In the genomic region with DNA sequence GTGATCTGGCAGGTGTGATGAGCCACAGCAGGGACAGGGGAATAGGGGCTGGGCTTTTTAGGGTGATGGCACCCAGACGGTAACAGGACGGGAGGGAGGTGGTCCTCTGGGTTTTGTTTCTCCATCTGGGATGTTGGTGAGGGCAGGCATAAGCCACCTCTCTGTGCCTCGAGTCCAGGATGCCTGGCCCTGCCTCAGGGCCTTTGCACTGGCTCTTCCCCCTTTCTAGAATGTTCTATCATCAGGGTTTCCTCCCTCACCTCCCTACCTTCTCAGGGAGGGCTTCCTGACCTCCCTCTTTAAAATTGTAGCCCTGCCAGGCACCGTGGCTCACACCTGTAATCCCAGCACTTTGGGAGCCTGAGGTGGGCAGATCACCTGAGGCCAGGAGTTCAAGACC, we compare ENCODE assay signal across 21 cellular contexts.
"Had no signal": no experiment of that assay in that cellular context is flagged by ENCODE, and none has a peak within 500 bp of the region (broad histone marks: within the 10 kb centered on the region; RNA-seq: fewer than 3 reads in every experiment).

No MANE protein-coding gene starts in this region.

- H3K36me3 ChIP-seq: brain microvascular endothelial cell, gastrocnemius medialis had no signal

- H3K9me3 ChIP-seq: gastrocnemius medialis, sigmoid colon had no signal

- ATAC-seq: activated naive CD8-positive, alpha-beta T cell treated with anti-CD3 and anti-CD28 coated beads, Interleukin-2, amount 50 U/mL, for 24 hours; esophagus mucosa; gastrocnemius medialis; left ventricle myocardium superior; naive thymus-derived CD8-positive, alpha-beta T cell; stimulated activated effector memory CD8-positive, alpha-beta T cell treated with anti-CD3 and anti-CD28 coated beads, Interleukin-12 subunit alpha, Interleukin-12 subunit beta, amount 100 ng/mL, for 72 hours had no signal

- H3K4me3 Mint-ChIP-seq: activated naive CD8-positive, alpha-beta T cell treated with anti-CD3 and anti-CD28 coated beads, Interleukin-2, amount 50 U/mL, for 24 hours; activated T-cell treated with anti-CD3 and anti-CD28 coated beads, Interleukin-2, amount 50 U/mL, for 24 hours; stimulated activated effector memory CD8-positive, alpha-beta T cell treated with anti-CD3 and anti-CD28 coated beads, Interleukin-12 subunit alpha, Interleukin-12 subunit beta, amount 100 ng/mL, for 72 hours had no signal

- H3K4me3 ChIP-seq: gastrocnemius medialis, sigmoid colon had no signal

- H3K27me3 ChIP-seq: brain microvascular endothelial cell, gastrocnemius medialis, sigmoid colon had no signal

- DNase-seq: activated CD4-positive, alpha-beta T cell treated with anti-CD3 and anti-CD28 coated beads, Interleukin-2, amount 50 U/mL, for 4 hours; activated CD4-positive, CD25-positive, alpha-beta regulatory T cell treated with anti-CD3 and anti-CD28 coated beads, Interleukin-2, amount 50 U/mL, for 72 hours; activated naive CD4-positive, alpha-beta T cell treated with Interleukin-2 at 50 U/mL for 16 hours; activated naive CD8-positive, alpha-beta T cell treated with anti-CD3 and anti-CD28 coated beads, Interleukin-2, amount 50 U/mL, for 24 hours; activated T-cell treated with anti-CD3 and anti-CD28 coated beads, Interleukin-2, amount 50 U/mL, for 24 hours; anterior cingulate cortex; brain microvascular endothelial cell; central memory CD4-positive, alpha-beta T cell; cortex of kidney; effector CD4-positive, alpha-beta T cell; gastrocnemius medialis; head of caudate nucleus; kidney glomerular epithelial cell; left ventricle myocardium superior; naive thymus-derived CD8-positive, alpha-beta T cell; sigmoid colon; stimulated activated CD4-positive, alpha-beta T cell treated with anti-CD3 and anti-CD28 coated beads, Interleukin-4, amount 100 ng/mL, for 24 hours had no signal

- H3K27me3 Mint-ChIP-seq: activated naive CD8-positive, alpha-beta T cell treated with anti-CD3 and anti-CD28 coated beads, Interleukin-2, amount 50 U/mL, for 24 hours; activated T-cell treated with anti-CD3 and anti-CD28 coated beads, Interleukin-2, amount 50 U/mL, for 24 hours; naive thymus-derived CD8-positive, alpha-beta T cell had no signal

- H3K27ac ChIP-seq: brain microvascular endothelial cell, gastrocnemius medialis, sigmoid colon, VCaP had no signal

- H3K9me3 Mint-ChIP-seq: activated naive CD8-positive, alpha-beta T cell treated with anti-CD3 and anti-CD28 coated beads, Interleukin-2, amount 50 U/mL, for 24 hours; activated T-cell treated with anti-CD3 and anti-CD28 coated beads, Interleukin-2, amount 50 U/mL, for 24 hours; activated T-helper 2 cell treated with anti-CD3 and anti-CD28 coated beads, Interferon-gamma antibody, Interleukin-2, Interleukin-4, amounts not matched to agents 10 μg/mL and 5 μg/mL and 100 μg/mL, durations not matched to agents 14 hours and 24 hours and 36 hours; naive thymus-derived CD8-positive, alpha-beta T cell; stimulated activated effector memory CD8-positive, alpha-beta T cell treated with anti-CD3 and anti-CD28 coated beads, Interleukin-12 subunit alpha, Interleukin-12 subunit beta, amount 100 ng/mL, for 72 hours had no signal

- H3K27ac Mint-ChIP-seq: activated naive CD8-positive, alpha-beta T cell treated with anti-CD3 and anti-CD28 coated beads, Interleukin-2, amount 50 U/mL, for 24 hours; activated T-helper 2 cell treated with anti-CD3 and anti-CD28 coated beads, Interferon-gamma antibody, Interleukin-2, Interleukin-4, amounts not matched to agents 10 μg/mL and 5 μg/mL and 100 μg/mL, durations not matched to agents 14 hours and 24 hours and 36 hours had no signal

- H3K4me1 ChIP-seq: gastrocnemius medialis had no signal
